1 cellular context compared by ENCODE assay signal in the genomic region with DNA sequence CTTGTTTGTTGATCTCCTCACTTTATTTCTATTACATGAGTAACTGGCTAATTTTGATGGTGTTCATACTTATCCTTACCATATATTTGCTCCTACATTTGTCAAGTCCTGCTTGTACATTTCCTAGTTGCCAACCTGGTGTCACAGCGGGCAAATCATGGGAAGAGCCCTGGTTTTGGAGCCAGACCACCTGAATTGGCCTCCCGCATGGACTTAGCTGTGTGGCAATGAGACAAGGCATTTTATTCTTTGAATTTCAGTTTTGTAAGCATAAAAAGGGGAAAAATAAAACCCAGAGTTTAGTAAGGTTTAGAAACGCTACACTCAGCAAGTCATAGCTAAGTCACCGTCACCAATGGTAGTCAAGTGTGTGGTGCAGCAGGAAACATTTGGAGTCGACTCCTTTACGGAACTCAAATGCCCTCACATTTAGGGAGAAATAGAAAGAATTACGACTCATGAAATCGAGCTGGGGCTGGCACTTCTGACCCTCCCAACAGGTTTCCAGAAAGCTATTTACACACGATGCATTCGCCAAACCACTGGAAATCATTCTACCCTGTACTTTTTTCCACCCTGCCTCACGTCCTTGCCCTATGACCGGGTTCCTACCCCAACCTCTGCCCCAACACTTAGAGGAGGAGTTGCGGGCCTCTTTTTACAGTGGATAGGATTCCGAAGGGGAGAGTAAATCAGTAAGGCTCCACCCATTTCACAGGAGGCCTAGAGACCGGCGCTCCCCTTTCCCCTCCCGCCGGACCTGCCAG.
TF ChIP-seq lines count a peak whose summit lies in the region.

No MANE protein-coding gene starts in this region.

TF ChIP-seq in H1, 55 proteins besides CTCF, POLR2A, EP300 and RAD21 (continued from another document):
- TF ChIP-seq EGR1 (IDR thresholded peaks at IDR 0.05; ENCODE audit: borderline replicate concordance, low read depth, low read length), result no peak
- TF ChIP-seq TEAD4 (IDR thresholded peaks at IDR 0.05; ENCODE audit: low read depth, low read length), result no peak
- TF ChIP-seq TCF12 (IDR thresholded peaks at IDR 0.05; ENCODE audit: low read depth, low read length), result no peak
- no peak for TF ChIP-seq SRF (IDR thresholded peaks at IDR 0.05; ENCODE audit: low read depth, low read length)
- TF ChIP-seq SP2 (IDR thresholded peaks at IDR 0.05; ENCODE audit: low read length), result no peak
- no peak for TF ChIP-seq GTF2F1 (IDR thresholded peaks at IDR 0.05; ENCODE audit: borderline replicate concordance, low read depth, low read length)
- TF ChIP-seq SP4 (IDR thresholded peaks at IDR 0.05; ENCODE audit: low read length), result no peak
- no peak for TF ChIP-seq MAFK (IDR thresholded peaks at IDR 0.05; ENCODE audit: low read depth, low read length)
- TF ChIP-seq, protein P1, sequence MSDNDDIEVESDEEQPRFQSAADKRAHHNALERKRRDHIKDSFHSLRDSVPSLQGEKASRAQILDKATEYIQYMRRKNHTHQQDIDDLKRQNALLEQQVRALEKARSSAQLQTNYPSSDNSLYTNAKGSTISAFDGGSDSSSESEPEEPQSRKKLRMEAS (IDR thresholded peaks at IDR 0.05), result no peak
- TF ChIP-seq SIN3A (conservative IDR thresholded peaks at IDR 0.05 in 1 of 2, IDR thresholded peaks at IDR 0.05 in 1 of 2; ENCODE audit: low read depth in 1 of 2, low read length in 2 of 2), result no peak
- no peak for TF ChIP-seq EZH2 (IDR thresholded peaks at IDR 0.05; ENCODE audit: low read depth, low read length, severe bottlenecking)
- TF ChIP-seq KDM4A (IDR thresholded peaks at IDR 0.05; ENCODE audit: low read depth, low read length, severe bottlenecking), result no peak
- TF ChIP-seq, protein P2, sequence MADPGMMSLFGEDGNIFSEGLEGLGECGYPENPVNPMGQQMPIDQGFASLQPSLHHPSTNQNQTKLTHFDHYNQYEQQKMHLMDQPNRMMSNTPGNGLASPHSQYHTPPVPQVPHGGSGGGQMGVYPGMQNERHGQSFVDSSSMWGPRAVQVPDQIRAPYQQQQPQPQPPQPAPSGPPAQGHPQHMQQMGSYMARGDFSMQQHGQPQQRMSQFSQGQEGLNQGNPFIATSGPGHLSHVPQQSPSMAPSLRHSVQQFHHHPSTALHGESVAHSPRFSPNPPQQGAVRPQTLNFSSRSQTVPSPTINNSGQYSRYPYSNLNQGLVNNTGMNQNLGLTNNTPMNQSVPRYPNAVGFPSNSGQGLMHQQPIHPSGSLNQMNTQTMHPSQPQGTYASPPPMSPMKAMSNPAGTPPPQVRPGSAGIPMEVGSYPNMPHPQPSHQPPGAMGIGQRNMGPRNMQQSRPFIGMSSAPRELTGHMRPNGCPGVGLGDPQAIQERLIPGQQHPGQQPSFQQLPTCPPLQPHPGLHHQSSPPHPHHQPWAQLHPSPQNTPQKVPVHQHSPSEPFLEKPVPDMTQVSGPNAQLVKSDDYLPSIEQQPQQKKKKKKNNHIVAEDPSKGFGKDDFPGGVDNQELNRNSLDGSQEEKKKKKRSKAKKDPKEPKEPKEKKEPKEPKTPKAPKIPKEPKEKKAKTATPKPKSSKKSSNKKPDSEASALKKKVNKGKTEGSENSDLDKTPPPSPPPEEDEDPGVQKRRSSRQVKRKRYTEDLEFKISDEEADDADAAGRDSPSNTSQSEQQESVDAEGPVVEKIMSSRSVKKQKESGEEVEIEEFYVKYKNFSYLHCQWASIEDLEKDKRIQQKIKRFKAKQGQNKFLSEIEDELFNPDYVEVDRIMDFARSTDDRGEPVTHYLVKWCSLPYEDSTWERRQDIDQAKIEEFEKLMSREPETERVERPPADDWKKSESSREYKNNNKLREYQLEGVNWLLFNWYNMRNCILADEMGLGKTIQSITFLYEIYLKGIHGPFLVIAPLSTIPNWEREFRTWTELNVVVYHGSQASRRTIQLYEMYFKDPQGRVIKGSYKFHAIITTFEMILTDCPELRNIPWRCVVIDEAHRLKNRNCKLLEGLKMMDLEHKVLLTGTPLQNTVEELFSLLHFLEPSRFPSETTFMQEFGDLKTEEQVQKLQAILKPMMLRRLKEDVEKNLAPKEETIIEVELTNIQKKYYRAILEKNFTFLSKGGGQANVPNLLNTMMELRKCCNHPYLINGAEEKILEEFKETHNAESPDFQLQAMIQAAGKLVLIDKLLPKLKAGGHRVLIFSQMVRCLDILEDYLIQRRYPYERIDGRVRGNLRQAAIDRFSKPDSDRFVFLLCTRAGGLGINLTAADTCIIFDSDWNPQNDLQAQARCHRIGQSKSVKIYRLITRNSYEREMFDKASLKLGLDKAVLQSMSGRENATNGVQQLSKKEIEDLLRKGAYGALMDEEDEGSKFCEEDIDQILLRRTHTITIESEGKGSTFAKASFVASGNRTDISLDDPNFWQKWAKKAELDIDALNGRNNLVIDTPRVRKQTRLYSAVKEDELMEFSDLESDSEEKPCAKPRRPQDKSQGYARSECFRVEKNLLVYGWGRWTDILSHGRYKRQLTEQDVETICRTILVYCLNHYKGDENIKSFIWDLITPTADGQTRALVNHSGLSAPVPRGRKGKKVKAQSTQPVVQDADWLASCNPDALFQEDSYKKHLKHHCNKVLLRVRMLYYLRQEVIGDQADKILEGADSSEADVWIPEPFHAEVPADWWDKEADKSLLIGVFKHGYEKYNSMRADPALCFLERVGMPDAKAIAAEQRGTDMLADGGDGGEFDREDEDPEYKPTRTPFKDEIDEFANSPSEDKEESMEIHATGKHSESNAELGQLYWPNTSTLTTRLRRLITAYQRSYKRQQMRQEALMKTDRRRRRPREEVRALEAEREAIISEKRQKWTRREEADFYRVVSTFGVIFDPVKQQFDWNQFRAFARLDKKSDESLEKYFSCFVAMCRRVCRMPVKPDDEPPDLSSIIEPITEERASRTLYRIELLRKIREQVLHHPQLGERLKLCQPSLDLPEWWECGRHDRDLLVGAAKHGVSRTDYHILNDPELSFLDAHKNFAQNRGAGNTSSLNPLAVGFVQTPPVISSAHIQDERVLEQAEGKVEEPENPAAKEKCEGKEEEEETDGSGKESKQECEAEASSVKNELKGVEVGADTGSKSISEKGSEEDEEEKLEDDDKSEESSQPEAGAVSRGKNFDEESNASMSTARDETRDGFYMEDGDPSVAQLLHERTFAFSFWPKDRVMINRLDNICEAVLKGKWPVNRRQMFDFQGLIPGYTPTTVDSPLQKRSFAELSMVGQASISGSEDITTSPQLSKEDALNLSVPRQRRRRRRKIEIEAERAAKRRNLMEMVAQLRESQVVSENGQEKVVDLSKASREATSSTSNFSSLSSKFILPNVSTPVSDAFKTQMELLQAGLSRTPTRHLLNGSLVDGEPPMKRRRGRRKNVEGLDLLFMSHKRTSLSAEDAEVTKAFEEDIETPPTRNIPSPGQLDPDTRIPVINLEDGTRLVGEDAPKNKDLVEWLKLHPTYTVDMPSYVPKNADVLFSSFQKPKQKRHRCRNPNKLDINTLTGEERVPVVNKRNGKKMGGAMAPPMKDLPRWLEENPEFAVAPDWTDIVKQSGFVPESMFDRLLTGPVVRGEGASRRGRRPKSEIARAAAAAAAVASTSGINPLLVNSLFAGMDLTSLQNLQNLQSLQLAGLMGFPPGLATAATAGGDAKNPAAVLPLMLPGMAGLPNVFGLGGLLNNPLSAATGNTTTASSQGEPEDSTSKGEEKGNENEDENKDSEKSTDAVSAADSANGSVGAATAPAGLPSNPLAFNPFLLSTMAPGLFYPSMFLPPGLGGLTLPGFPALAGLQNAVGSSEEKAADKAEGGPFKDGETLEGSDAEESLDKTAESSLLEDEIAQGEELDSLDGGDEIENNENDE (IDR thresholded peaks at IDR 0.05; ENCODE audit: insufficient replicate concordance, low read length), result no peak
- TF ChIP-seq SAP30 (IDR thresholded peaks at IDR 0.05; ENCODE audit: insufficient read depth, insufficient replicate concordance, low read length), result no peak
